ENCODE assay signal across 32 cellular contexts in genomic region chr20:62593616-62594015, GRCh38. TPM values are rescaled to one million over a fixed set of nuclear protein-coding genes. Genes with fewer than 3 reads are reported as not detected.
"Had no signal": no experiment of that assay in that cellular context is flagged by ENCODE, and none has a peak within 500 bp of the region (broad histone marks: within the 10 kb centered on the region; RNA-seq: fewer than 3 reads in every experiment).

No MANE protein-coding gene starts in this region.

- FAIRE-seq: endometrium, endothelial cell of umbilical vein had no signal

- H3K4me3 ChIP-seq: adrenal gland, body of pancreas, colonic mucosa, esophagus squamous epithelium, gastroesophageal sphincter had no signal

- H3K36me3 ChIP-seq: adrenal gland, colonic mucosa, esophagus squamous epithelium, gastroesophageal sphincter had no signal

- DNase-seq: activated CD4-positive, alpha-beta memory T cell treated with anti-CD3 and anti-CD28 coated beads for 36 hours; activated CD4-positive, alpha-beta T cell treated with anti-CD3 and anti-CD28 coated beads for 36 hours; activated CD4-positive, alpha-beta T cell treated with anti-CD3 and anti-CD28 coated beads, Interleukin-2, amount 10 ng/mL, durations not matched to agents 24 days and 14 days; activated CD4-positive, CD25-positive, alpha-beta regulatory T cell; activated CD4-positive, CD25-positive, alpha-beta regulatory T cell treated with anti-CD3 and anti-CD28 coated beads, Interleukin-2, amount 50 U/mL, for 72 hours; activated CD8-positive, alpha-beta memory T cell treated with anti-CD3 and anti-CD28 coated beads, Interleukin-2, amount 10 ng/mL, durations not matched to agents 7 days and 5 days; activated CD8-positive, alpha-beta memory T cell treated with anti-CD3 and anti-CD28 coated beads, Interleukin-2, amount 50 U/mL, for 4 hours; activated CD8-positive, alpha-beta T cell treated with anti-CD3 and anti-CD28 coated beads, Interleukin-2, amount 10 ng/mL, durations not matched to agents 7 days and 5 days; activated effector memory CD4-positive, alpha-beta T cell treated with anti-CD3 and anti-CD28 coated beads, Interleukin-2, amount 50 U/mL, for 16 hours; activated naive CD4-positive, alpha-beta T cell treated with anti-CD3 and anti-CD28 coated beads for 36 hours; activated naive CD8-positive, alpha-beta T cell treated with anti-CD3 and anti-CD28 coated beads for 36 hours; activated naive CD8-positive, alpha-beta T cell treated with anti-CD3 and anti-CD28 coated beads, Interleukin-2, amount 50 U/mL, for 24 hours; activated T-cell treated with anti-CD3 and anti-CD28 coated beads, Interleukin-2, amount 50 U/mL, for 1 hour; activated T-cell treated with anti-CD3 and anti-CD28 coated beads, Interleukin-2, amount 50 U/mL, for 48 hours; adrenal gland; amygdala; aorta; body of pancreas; central memory CD4-positive, alpha-beta T cell; cerebellar nuclear complex; colonic mucosa; effector CD8-positive, alpha-beta T cell; esophagus squamous epithelium; foreskin melanocyte; T-helper 1 cell; T-helper 17 cell; T1000 had no signal

- H3K27ac ChIP-seq: adrenal gland, body of pancreas, colonic mucosa, epithelial cell of prostate, esophagus squamous epithelium, gastroesophageal sphincter had no signal

- H3K4me1 ChIP-seq: colonic mucosa had no signal

- H3K9me3 ChIP-seq: adrenal gland, body of pancreas, colonic mucosa, esophagus squamous epithelium, gastroesophageal sphincter had no signal

- ATAC-seq: activated CD4-positive, alpha-beta T cell treated with anti-CD3 and anti-CD28 coated beads for 36 hours; activated CD8-positive, alpha-beta memory T cell treated with anti-CD3 and anti-CD28 coated beads, Interleukin-2, amount 10 ng/mL, durations not matched to agents 7 days and 5 days; activated CD8-positive, alpha-beta T cell treated with anti-CD3 and anti-CD28 coated beads, Interleukin-2, amount 10 ng/mL, durations not matched to agents 7 days and 5 days; activated naive CD8-positive, alpha-beta T cell treated with anti-CD3 and anti-CD28 coated beads, Interleukin-2, amount 50 U/mL, for 24 hours; body of pancreas; gastroesophageal sphincter; T-helper 17 cell had no signal

RNA-seq across cellular contexts. Expression of gene SLCO4A1, which starts 48.7 kb away (rescaled TPM):
- polyA plus RNA-seq: fibroblast of lung had no signal
